30 cellular contexts compared by ENCODE assay signal in genomic region chr3:169399068-169399467, GRCh38.
"Had no signal": no experiment of that assay in that cellular context is flagged by ENCODE, and none has a peak within 500 bp of the region (broad histone marks: within the 10 kb centered on the region; RNA-seq: fewer than 3 reads in every experiment).

No MANE protein-coding gene starts in this region.

- H3K27ac ChIP-seq: body of pancreas, cardiac muscle cell, coronary artery, dorsolateral prefrontal cortex, heart left ventricle had no signal

- H3K4me1 Mint-ChIP-seq: activated CD4-positive, alpha-beta T cell treated with anti-CD3 and anti-CD28 coated beads for 36 hours; activated CD4-positive, alpha-beta T cell treated with anti-CD3 and anti-CD28 coated beads, Interleukin-2, amount 10 ng/mL, durations not matched to agents 24 days and 14 days; activated CD8-positive, alpha-beta memory T cell treated with anti-CD3 and anti-CD28 coated beads, Interleukin-2, amount 10 ng/mL, durations not matched to agents 7 days and 5 days had no signal

- H3K36me3 ChIP-seq: cardiac muscle cell, heart left ventricle had no signal

- H3K27me3 Mint-ChIP-seq: activated CD4-positive, alpha-beta memory T cell treated with anti-CD3 and anti-CD28 coated beads for 36 hours; activated CD8-positive, alpha-beta memory T cell treated with anti-CD3 and anti-CD28 coated beads, Interleukin-2, amount 10 ng/mL, durations not matched to agents 7 days and 5 days; dendritic cell treated with granulocyte-macrophage colony-stimulating factor and Interleukin-4, amounts not matched to agents 40 ng/mL and 50 ng/mL, for 4 days had no signal

- H3K9me3 ChIP-seq: body of pancreas, heart left ventricle had no signal

- H3K36me3 Mint-ChIP-seq: activated CD4-positive, alpha-beta memory T cell treated with anti-CD3 and anti-CD28 coated beads for 36 hours; activated CD8-positive, alpha-beta memory T cell treated with anti-CD3 and anti-CD28 coated beads, Interleukin-2, amount 10 ng/mL, durations not matched to agents 7 days and 5 days; activated naive CD8-positive, alpha-beta T cell had no signal

- H3K9me3 Mint-ChIP-seq: activated CD4-positive, alpha-beta memory T cell treated with anti-CD3 and anti-CD28 coated beads for 36 hours; activated CD4-positive, alpha-beta T cell treated with anti-CD3 and anti-CD28 coated beads, Interleukin-2, amount 10 ng/mL, durations not matched to agents 24 days and 14 days; activated T-cell treated with anti-CD3 and anti-CD28 coated beads, Interleukin-2, amount 50 U/mL, for 72 hours; dendritic cell treated with granulocyte-macrophage colony-stimulating factor and Interleukin-4, amounts not matched to agents 40 ng/mL and 50 ng/mL, for 4 days; endodermal cell had no signal

- H3K4me3 Mint-ChIP-seq: activated CD4-positive, alpha-beta memory T cell treated with anti-CD3 and anti-CD28 coated beads for 36 hours; activated CD4-positive, alpha-beta T cell treated with anti-CD3 and anti-CD28 coated beads for 36 hours; activated CD4-positive, alpha-beta T cell treated with anti-CD3 and anti-CD28 coated beads, Interleukin-2, amount 10 ng/mL, durations not matched to agents 24 days and 14 days; activated CD8-positive, alpha-beta memory T cell treated with anti-CD3 and anti-CD28 coated beads, Interleukin-2, amount 10 ng/mL, durations not matched to agents 7 days and 5 days; activated CD8-positive, alpha-beta T cell treated with anti-CD3 and anti-CD28 coated beads, Interleukin-2, amount 10 ng/mL, durations not matched to agents 7 days and 5 days; activated naive CD8-positive, alpha-beta T cell; activated T-cell treated with anti-CD3 and anti-CD28 coated beads, Interleukin-2, amount 50 U/mL, for 72 hours; dendritic cell treated with granulocyte-macrophage colony-stimulating factor and Interleukin-4, amounts not matched to agents 40 ng/mL and 50 ng/mL, for 4 days; endodermal cell had no signal

- H3K4me3 ChIP-seq: body of pancreas, cardiac muscle cell, coronary artery, dorsolateral prefrontal cortex, heart left ventricle had no signal

- H3K27ac Mint-ChIP-seq: activated CD4-positive, alpha-beta memory T cell treated with anti-CD3 and anti-CD28 coated beads for 36 hours; activated CD4-positive, alpha-beta T cell treated with anti-CD3 and anti-CD28 coated beads for 36 hours; activated CD4-positive, alpha-beta T cell treated with anti-CD3 and anti-CD28 coated beads, Interleukin-2, amount 10 ng/mL, durations not matched to agents 24 days and 14 days; activated CD8-positive, alpha-beta memory T cell treated with anti-CD3 and anti-CD28 coated beads, Interleukin-2, amount 10 ng/mL, durations not matched to agents 7 days and 5 days; activated CD8-positive, alpha-beta T cell treated with anti-CD3 and anti-CD28 coated beads, Interleukin-2, amount 10 ng/mL, durations not matched to agents 7 days and 5 days; activated naive CD8-positive, alpha-beta T cell; activated T-cell treated with anti-CD3 and anti-CD28 coated beads, Interleukin-2, amount 50 U/mL, for 72 hours; dendritic cell treated with granulocyte-macrophage colony-stimulating factor and Interleukin-4, amounts not matched to agents 40 ng/mL and 50 ng/mL, for 4 days; endodermal cell had no signal

- ATAC-seq: activated CD4-positive, alpha-beta T cell treated with anti-CD3 and anti-CD28 coated beads for 36 hours; activated CD8-positive, alpha-beta memory T cell treated with anti-CD3 and anti-CD28 coated beads, Interleukin-2, amount 10 ng/mL, durations not matched to agents 7 days and 5 days; activated CD8-positive, alpha-beta T cell treated with anti-CD3 and anti-CD28 coated beads, Interleukin-2, amount 10 ng/mL, durations not matched to agents 7 days and 5 days; activated T-cell treated with anti-CD3 and anti-CD28 coated beads, Interleukin-2, amount 50 U/mL, for 72 hours; body of pancreas; esophagus mucosa; heart left ventricle had no signal

- H3K27me3 ChIP-seq: body of pancreas, cardiac muscle cell, heart left ventricle had no signal

- H3K4me1 ChIP-seq: body of pancreas had no signal

- DNase-seq: activated CD4-positive, alpha-beta memory T cell treated with anti-CD3 and anti-CD28 coated beads for 36 hours; activated CD4-positive, alpha-beta T cell treated with anti-CD3 and anti-CD28 coated beads for 36 hours; activated CD4-positive, alpha-beta T cell treated with anti-CD3 and anti-CD28 coated beads, Interleukin-2, amount 10 ng/mL, durations not matched to agents 24 days and 14 days; activated CD4-positive, CD25-positive, alpha-beta regulatory T cell; activated CD4-positive, CD25-positive, alpha-beta regulatory T cell treated with anti-CD3 and anti-CD28 coated beads, Interleukin-2, amount 50 U/mL, for 72 hours; activated CD8-positive, alpha-beta memory T cell treated with anti-CD3 and anti-CD28 coated beads, Interleukin-2, amount 10 ng/mL, durations not matched to agents 7 days and 5 days; activated CD8-positive, alpha-beta memory T cell treated with anti-CD3 and anti-CD28 coated beads, Interleukin-2, amount 50 U/mL, for 4 hours; activated CD8-positive, alpha-beta T cell treated with anti-CD3 and anti-CD28 coated beads, Interleukin-2, amount 10 ng/mL, durations not matched to agents 7 days and 5 days; activated gamma-delta T cell treated with Interleukin-2 at 50 U/mL for 16 hours; activated naive CD4-positive, alpha-beta T cell treated with anti-CD3 and anti-CD28 coated beads, Interleukin-2, amount 50 U/mL, for 16 hours; activated naive CD4-positive, alpha-beta T cell treated with Interleukin-2 at 50 U/mL for 16 hours; activated T-cell treated with anti-CD3 and anti-CD28 coated beads, Interleukin-2, amount 50 U/mL, for 1 hour; activated T-cell treated with anti-CD3 and anti-CD28 coated beads, Interleukin-2, amount 50 U/mL, for 72 hours; amniotic stem cell; anterior cingulate cortex; body of pancreas; central memory CD4-positive, alpha-beta T cell; cerebellar nuclear complex; dorsolateral prefrontal cortex; effector memory CD4-positive, alpha-beta T cell; endodermal cell; foreskin fibroblast; glutamatergic neuron; heart left ventricle; T-helper 2 cell had no signal
